In genomic region chr19:11033763-11034162, GRCh38 we compare ENCODE assay signal across 10 cellular contexts.
"Had no signal": no experiment of that assay in that cellular context is flagged by ENCODE, and none has a peak within 500 bp of the region (broad histone marks: within the 10 kb centered on the region; RNA-seq: fewer than 3 reads in every experiment).

No MANE protein-coding gene starts in this region.

- H3K9me3 ChIP-seq: HAP-1 had no signal

- H3K4me3 Mint-ChIP-seq: HFFc6 had no signal

- H3K9ac ChIP-seq: GM23248 had no signal

- H3K27ac ChIP-seq: GM23248, HL-60 had no signal

- H3K4me1 ChIP-seq: HAP-1 had no signal

- DNase-seq: GM23248, GOT3, H7, HFFc6, KG1 had no signal

- H3K4me3 ChIP-seq: GM23248, HAP-1, K562 had no signal

- H3K27ac Mint-ChIP-seq: HFFc6 had no signal

- H3K9me3 Mint-ChIP-seq: HFFc6 had no signal

- ATAC-seq: HCT116, HepG2, K562 had no signal
